13 cellular contexts compared by ENCODE assay signal in the genomic region with DNA sequence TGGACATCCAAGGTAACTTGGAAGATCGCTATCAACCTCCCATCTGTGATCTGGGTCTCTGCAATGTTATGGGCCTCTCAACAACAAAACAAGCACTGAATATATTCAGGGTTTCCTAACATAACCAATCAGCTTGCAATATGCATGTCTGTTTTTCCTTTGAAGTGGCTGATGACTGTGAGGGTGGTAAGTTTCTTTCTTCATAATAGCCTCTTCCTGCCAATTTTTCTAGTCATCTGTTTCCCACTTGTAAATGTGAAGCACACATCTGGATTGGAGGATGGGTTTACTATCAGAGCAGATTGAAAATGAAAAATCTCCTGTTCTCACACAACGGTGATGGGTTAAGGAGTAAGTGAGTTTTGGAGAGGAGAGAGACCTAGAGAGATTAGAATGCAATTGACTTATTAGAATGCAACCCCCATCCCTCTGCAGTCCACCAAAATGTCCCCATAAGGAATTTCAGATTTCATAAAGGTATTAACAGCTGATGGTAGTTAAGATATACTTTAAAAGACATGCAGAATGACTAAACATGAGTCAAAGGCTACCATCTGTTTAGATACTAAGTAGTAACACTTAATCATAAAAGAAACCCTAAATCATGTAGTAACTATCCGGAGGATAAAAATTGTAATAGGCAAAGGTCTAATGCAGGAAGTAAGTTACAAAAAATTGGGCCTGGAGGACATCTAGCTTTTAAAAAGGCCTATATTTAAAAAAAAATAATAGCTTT. TPM values are rescaled to one million over a fixed set of nuclear protein-coding genes. Genes with fewer than 3 reads are reported as not detected.
A peak's percentile ranks its signal among the peaks of the same experiment; 100 is the strongest.
DNase-seq lines count a peak whose midpoint lies in the region; ATAC-seq, FAIRE-seq and TF ChIP-seq lines count a peak whose summit lies in the region.
"Had no signal": no experiment of that assay in that cellular context is flagged by ENCODE, and none has a peak within 500 bp of the region (broad histone marks: within the 10 kb centered on the region; RNA-seq: fewer than 3 reads in every experiment).

No MANE protein-coding gene starts in this region.

- CTCF ChIA-PET in activated CD4-positive, alpha-beta T cell treated with anti-CD3 and anti-CD28 coated beads for 36 hours (lab: Charles Lee) = interaction anchor here (0.6 to 4.6 kb wide), 12 partner anchors 10 to 406 kb away, joined by 3 to 35 read pairs (median 4); no protein-coding TSS in a partner anchor

- H3K36me3 ChIP-seq in bronchial epithelial cell (ENCODE audit: control insufficient read depth, insufficient read depth, low read length) = peaks cover 5% of the 10 kb centered on the region

- peaks cover 71% of the 10 kb centered on the region for H3K36me3 Mint-ChIP-seq in activated CD4-positive, alpha-beta T cell treated with anti-CD3 and anti-CD28 coated beads for 36 hours (ENCODE audit: low read depth)
- peaks cover 54% of the 10 kb centered on the region for H3K36me3 Mint-ChIP-seq in endothelial cell (ENCODE audit: low read depth, unreplicated experiment)

- intact Hi-C loops in activated CD4-positive, alpha-beta T cell treated with anti-CD3 and anti-CD28 coated beads for 36 hours (cut with DNase I, micrococcal nuclease) = loop anchor here (1.0 to 5.0 kb wide), 12 partner anchors 11 to 496 kb away; partner anchors contain the start of genes SAV1 (in 2 of the 2) and SOS2 (in 1 of the 2)
- intact Hi-C loops in sciatic nerve (cut with DNase I) = no loop called here

- peaks cover 32% of the 10 kb centered on the region for H3K4me1 Mint-ChIP-seq in activated CD4-positive, alpha-beta T cell treated with anti-CD3 and anti-CD28 coated beads for 36 hours
- H3K4me1 Mint-ChIP-seq in endothelial cell (ENCODE audit: unreplicated experiment) = no peaks in the 10 kb centered on the region

- peak overlapping the region; percentile 95 for H3K27ac Mint-ChIP-seq in activated CD4-positive, alpha-beta T cell treated with anti-CD3 and anti-CD28 coated beads for 36 hours
- no peak overlapping the region for H3K27ac Mint-ChIP-seq in endothelial cell (ENCODE audit: unreplicated experiment)

- H3K4me3 ChIP-seq in bronchial epithelial cell (ENCODE audit: low read depth, low read length) = no peak overlapping the region
- H3K4me3 ChIP-seq: left lung, skin epidermis had no signal

- peak overlapping the region; percentile 39 for H3K4me3 Mint-ChIP-seq in activated CD4-positive, alpha-beta T cell treated with anti-CD3 and anti-CD28 coated beads for 36 hours
- no peak overlapping the region for H3K4me3 Mint-ChIP-seq in endothelial cell (ENCODE audit: unreplicated experiment)

- DNase-seq in activated CD4-positive, alpha-beta T cell treated with anti-CD3 and anti-CD28 coated beads for 36 hours = peak; percentile 31
- DNase-seq in activated CD4-positive, alpha-beta T cell treated with anti-CD3 and anti-CD28 coated beads, Interleukin-2, amount 50 U/mL, for 48 hours = no peak
- DNase-seq in LoVo (ENCODE audit: low spot score) (peak; percentile 4), bronchial epithelial cell (ENCODE audit: low read depth) (peak; percentile 80), sciatic nerve (ENCODE audit: low spot score) (no peak), endothelial cell (ENCODE audit: low spot score) (no peak), putamen (ENCODE audit: low spot score) (no peak)
- DNase-seq: 8988T, left lung, substantia nigra had no signal

- FAIRE-seq in bronchial epithelial cell (lab: Jason Lieb, UNC) = no peak
- FAIRE-seq: GM18507 had no signal

- peak; percentile 93 for ATAC-seq in activated CD4-positive, alpha-beta T cell treated with anti-CD3 and anti-CD28 coated beads for 36 hours
- ATAC-seq in sciatic nerve (peak; percentile 34), GM19463 (IDR thresholded peaks at IDR 0.05; ENCODE audit: unreplicated experiment) (no peak)
- ATAC-seq: left lung had no signal

- POLR2A ChIA-PET in activated CD4-positive, alpha-beta T cell treated with anti-CD3 and anti-CD28 coated beads for 36 hours (lab: Charles Lee) = interaction anchor here (0.6 to 1.9 kb wide), 4 partner anchors 11 to 130 kb away, joined by 3 to 11 read pairs (median 5); partner anchors contain the start of gene SAV1

- no peaks in the 10 kb centered on the region for H3K27me3 Mint-ChIP-seq in activated CD4-positive, alpha-beta T cell treated with anti-CD3 and anti-CD28 coated beads for 36 hours
- no peaks in the 10 kb centered on the region for H3K27me3 Mint-ChIP-seq in endothelial cell (ENCODE audit: unreplicated experiment)

- no peaks in the 10 kb centered on the region for H3K27me3 ChIP-seq in bronchial epithelial cell (ENCODE audit: control insufficient read depth, insufficient read depth, low read length)
- H3K27me3 ChIP-seq: left lung had no signal

- no peaks in the 10 kb centered on the region for H3K9me3 Mint-ChIP-seq in activated CD4-positive, alpha-beta T cell treated with anti-CD3 and anti-CD28 coated beads for 36 hours (ENCODE audit: low read depth)
- no peaks in the 10 kb centered on the region for H3K9me3 Mint-ChIP-seq in endothelial cell (ENCODE audit: unreplicated experiment)

- TF ChIP-seq CTCF in bronchial epithelial cell (IDR thresholded peaks at IDR 0.05; ENCODE audit: insufficient read depth, low read length, severe bottlenecking) (no peak), endothelial cell (IDR thresholded peaks at IDR 0.05; ENCODE audit: unreplicated experiment) (no peak)

RNA-seq across cellular contexts. Expression of gene SAV1, which starts 58.4 kb away (rescaled TPM):
- 10 to 100 TPM; 13.6 TPM for total RNA-seq in activated CD4-positive, alpha-beta T cell treated with anti-CD3 and anti-CD28 coated beads for 36 hours
- total RNA-seq in bronchial epithelial cell (26.9 and 28.7 TPM in 2 replicates), sciatic nerve (61.6 TPM), endothelial cell (ENCODE audit: unreplicated experiment) (24.0 TPM)

Comparison
In these comparisons a context has a peak if more than half of its experiments do, and no peak if none do; other contexts are left out.
1. DNase-seq: peak in activated CD4-positive, alpha-beta T cell treated with anti-CD3 and anti-CD28 coated beads for 36 hours (single experiment), LoVo (single experiment) and bronchial epithelial cell (single experiment); none in activated CD4-positive, alpha-beta T cell treated with anti-CD3 and anti-CD28 coated beads, Interleukin-2, amount 50 U/mL, for 48 hours (0 of 2), sciatic nerve (single experiment), endothelial cell (single experiment) and putamen (single experiment).